ENCODE assay signal across 17 cellular contexts in genomic region chr6:159041181-159041580, GRCh38. TPM values are rescaled to one million over a fixed set of nuclear protein-coding genes. Genes with fewer than 3 reads are reported as not detected.
DNase-seq lines count a peak whose midpoint lies in the region; ATAC-seq and TF ChIP-seq lines count a peak whose summit lies in the region.
"Had no signal": no experiment of that assay in that cellular context is flagged by ENCODE, and none has a peak within 500 bp of the region (broad histone marks: within the 10 kb centered on the region; RNA-seq: fewer than 3 reads in every experiment).

No MANE protein-coding gene starts in this region.

- H3K9me3 ChIP-seq in OCI-LY3 (ENCODE audit: insufficient read depth, low read length) = no peaks in the 10 kb centered on the region
- no peaks in the 10 kb centered on the region for H3K9me3 ChIP-seq in spleen
- no peaks in the 10 kb centered on the region for H3K9me3 ChIP-seq in sigmoid colon
- H3K9me3 ChIP-seq: body of pancreas, esophagus squamous epithelium, ovary had no signal

- H2AFZ ChIP-seq in OCI-LY3 (ENCODE audit: low read depth, low read length) = no peak overlapping the region

- H3K4me3 Mint-ChIP-seq in activated CD8-positive, alpha-beta memory T cell treated with anti-CD3 and anti-CD28 coated beads, Interleukin-2, amount 10 ng/mL, durations not matched to agents 7 days and 5 days = peak overlapping the region; percentile 95
- H3K4me3 Mint-ChIP-seq in central memory CD8-positive, alpha-beta T cell = peak overlapping the region; percentile 97
- H3K4me3 Mint-ChIP-seq in MCF 10A (ENCODE audit: unreplicated experiment) (no peak overlapping the region), osteocyte (ENCODE audit: unreplicated experiment) (no peak overlapping the region)

- H3K4me2 ChIP-seq in OCI-LY3 (ENCODE audit: low read length) = peak overlapping the region; percentile 94

- H3K27me3 Mint-ChIP-seq in activated CD8-positive, alpha-beta memory T cell treated with anti-CD3 and anti-CD28 coated beads, Interleukin-2, amount 10 ng/mL, durations not matched to agents 7 days and 5 days = no peaks in the 10 kb centered on the region
- H3K27me3 Mint-ChIP-seq in central memory CD8-positive, alpha-beta T cell = no peaks in the 10 kb centered on the region
- H3K27me3 Mint-ChIP-seq in MCF 10A (ENCODE audit: insufficient read depth, unreplicated experiment) = peaks cover 16% of the 10 kb centered on the region
- peaks cover 32% of the 10 kb centered on the region for H3K27me3 Mint-ChIP-seq in osteocyte (ENCODE audit: unreplicated experiment)

- 0 out of 2 replicates have a peak, but pooled peaks cover 3% of the 10 kb centered on the region for H4K20me1 ChIP-seq in OCI-LY3 (ENCODE audit: insufficient read depth, low read length)

- H3K36me3 Mint-ChIP-seq in activated CD8-positive, alpha-beta memory T cell treated with anti-CD3 and anti-CD28 coated beads, Interleukin-2, amount 10 ng/mL, durations not matched to agents 7 days and 5 days = peaks cover 79% of the 10 kb centered on the region
- H3K36me3 Mint-ChIP-seq in central memory CD8-positive, alpha-beta T cell (ENCODE audit: insufficient read depth) = peaks cover 93% of the 10 kb centered on the region
- H3K36me3 Mint-ChIP-seq in MCF 10A (ENCODE audit: insufficient read depth, unreplicated experiment) (no peaks in the 10 kb centered on the region), osteocyte (ENCODE audit: unreplicated experiment) (no peaks in the 10 kb centered on the region)

- H3K36me3 ChIP-seq in OCI-LY3 (replicated peaks; ENCODE audit: low read depth, low read length) (peaks cover 62% of the 10 kb centered on the region), spleen (peaks cover 2 to 67% (median 48%) of the 10 kb centered on the region in 6 donors), sigmoid colon (peaks cover 0 to 4% (median 0%) of the 10 kb centered on the region in 4 donors)
- H3K36me3 ChIP-seq: ovary had no signal

- H3K4me3 ChIP-seq in OCI-LY3 (ENCODE audit: low read length) (peak overlapping the region; percentile 90), spleen (peak overlapping the region in 4 of 8 donors; percentile 45 to 79 (median 54)), sigmoid colon (no peak overlapping the region)
- H3K4me3 ChIP-seq: body of pancreas, ovary had no signal

- H3K27ac ChIP-seq in OCI-LY3 (ENCODE audit: low read length) = peak overlapping the region; percentile 100
- H3K27ac ChIP-seq in spleen = peak overlapping the region in 7 of 8 donors; percentile 75 to 94 (median 92)
- H3K27ac ChIP-seq in sigmoid colon = no peak overlapping the region
- H3K27ac ChIP-seq: body of pancreas, ovary, VCaP had no signal

- H3K27me3 ChIP-seq in OCI-LY3 (ENCODE audit: low read depth, low read length) (no peaks in the 10 kb centered on the region), spleen (replicated peaks in 1 of 7) (no peaks in the 10 kb centered on the region), sigmoid colon (peaks cover 0 to 6% (median 0%) of the 10 kb centered on the region in 3 donors)
- H3K27me3 ChIP-seq: body of pancreas, esophagus squamous epithelium, ovary had no signal

- no TSS peak for BruUV-seq in MCF 10A (replicated peaks; lab: Mats Ljungman, UMichigan)

- POLR2A ChIA-PET in MCF 10A (lab: Yijun Ruan, JAX) = interaction anchor here (2.1 kb wide), 1 partner anchor 93 kb away, joined by 7 read pairs; no protein-coding TSS in a partner anchor

- no peaks in the 10 kb centered on the region for H3K9me3 Mint-ChIP-seq in activated CD8-positive, alpha-beta memory T cell treated with anti-CD3 and anti-CD28 coated beads, Interleukin-2, amount 10 ng/mL, durations not matched to agents 7 days and 5 days (ENCODE audit: low read depth)
- no peaks in the 10 kb centered on the region for H3K9me3 Mint-ChIP-seq in central memory CD8-positive, alpha-beta T cell
- no peaks in the 10 kb centered on the region for H3K9me3 Mint-ChIP-seq in MCF 10A (ENCODE audit: unreplicated experiment)
- no peaks in the 10 kb centered on the region for H3K9me3 Mint-ChIP-seq in osteocyte (ENCODE audit: unreplicated experiment)

- peak overlapping the region; percentile 91 for H3K9ac ChIP-seq in OCI-LY3 (ENCODE audit: low read length)

- TF ChIP-seq EP300 in sigmoid colon (IDR thresholded peaks at IDR 0.05) = no peak

- TF ChIP-seq POLR2A in spleen (IDR thresholded peaks at IDR 0.05) = no peak
- TF ChIP-seq POLR2A in sigmoid colon (IDR thresholded peaks at IDR 0.05) = no peak

- CTCF ChIA-PET in activated CD8-positive, alpha-beta memory T cell treated with anti-CD3 and anti-CD28 coated beads, Interleukin-2, amount 10 ng/mL, durations not matched to agents 7 days and 5 days (lab: Charles Lee) = interaction anchor here (1.0 to 8.8 kb wide), 14 partner anchors 11 to 392 kb away, joined by 3 to 198 read pairs (median 11); partner anchors contain the start of gene SYTL3
- CTCF ChIA-PET in MCF 10A (lab: Yijun Ruan, JAX) = interaction anchor here (0.8 to 10.0 kb wide), 16 partner anchors 9 to 614 kb away, joined by 3 to 128 read pairs (median 6); no protein-coding TSS in a partner anchor

- TF ChIP-seq CTCF in OCI-LY3 (IDR thresholded peaks at IDR 0.05; ENCODE audit: low read depth, low read length) (no peak), spleen (IDR thresholded peaks at IDR 0.05 in 8 of 11, conservative IDR thresholded peaks at IDR 0.05 in 3 of 11) (no peak), MCF 10A (IDR thresholded peaks at IDR 0.05; ENCODE audit: unreplicated experiment) (no peak), osteocyte (IDR thresholded peaks at IDR 0.05) (no peak), sigmoid colon (IDR thresholded peaks at IDR 0.05) (no peak)

- peaks cover 78% of the 10 kb centered on the region for H3K4me1 ChIP-seq in OCI-LY3 (ENCODE audit: low read length)
- H3K4me1 ChIP-seq in spleen = peaks cover 45 to 98% (median 77%) of the 10 kb centered on the region in 6 donors
- peaks cover 0 to 10% (median 0%) of the 10 kb centered on the region in 4 donors for H3K4me1 ChIP-seq in sigmoid colon

- WGBS in spleen, 5 donors = 83 to 97% (median 88%) methylated on average over 7 of the region's 7 CpGs
- 89 to 90% methylated on average over 7 of the region's 7 CpGs for WGBS in sigmoid colon, 2 donors

- H3K79me2 ChIP-seq in OCI-LY3 (ENCODE audit: low read length) = peaks cover 63% of the 10 kb centered on the region

- peak overlapping the region; percentile 97 for H3K27ac Mint-ChIP-seq in activated CD8-positive, alpha-beta memory T cell treated with anti-CD3 and anti-CD28 coated beads, Interleukin-2, amount 10 ng/mL, durations not matched to agents 7 days and 5 days
- peak overlapping the region; percentile 93 for H3K27ac Mint-ChIP-seq in central memory CD8-positive, alpha-beta T cell (ENCODE audit: low read depth)
- H3K27ac Mint-ChIP-seq in MCF 10A (ENCODE audit: low read depth, unreplicated experiment) (no peak overlapping the region), osteocyte (ENCODE audit: unreplicated experiment) (no peak overlapping the region)

- intact Hi-C loops in spleen (cut with DNase I; ENCODE audit: low total_unique reads) = loop anchor here (5.0 kb wide), 1 partner anchor 61 kb away; no protein-coding TSS in a partner anchor
- intact Hi-C loops in MCF 10A (cut with micrococcal nuclease) = no loop called here
- intact Hi-C loops in sigmoid colon (cut with DNase I) = no loop called here

- DNase-seq in activated CD8-positive, alpha-beta memory T cell treated with anti-CD3 and anti-CD28 coated beads, Interleukin-2, amount 10 ng/mL, durations not matched to agents 7 days and 5 days = no peak
- DNase-seq in activated CD8-positive, alpha-beta memory T cell treated with anti-CD3 and anti-CD28 coated beads for 24 hours = no peak
- DNase-seq in central memory CD8-positive, alpha-beta T cell (ENCODE audit: low spot score in 2 of 2) = no peak
- DNase-seq in spleen (no peak), MCF 10A (ENCODE audit: unreplicated experiment) (no peak), osteocyte (ENCODE audit: extremely low spot score, unreplicated experiment) (no peak), sigmoid colon (no peak)
- DNase-seq: body of pancreas, Calu3, esophagus squamous epithelium, midbrain, MV-4-11, NCI-H526, ovary had no signal

- no peak for ATAC-seq in activated CD8-positive, alpha-beta memory T cell treated with anti-CD3 and anti-CD28 coated beads, Interleukin-2, amount 10 ng/mL, durations not matched to agents 7 days and 5 days
- no peak for ATAC-seq in central memory CD8-positive, alpha-beta T cell (replicated peaks; ENCODE audit: extremely low read depth, poor library complexity, severe bottlenecking)
- ATAC-seq: body of pancreas had no signal

- H3K4me1 Mint-ChIP-seq in activated CD8-positive, alpha-beta memory T cell treated with anti-CD3 and anti-CD28 coated beads, Interleukin-2, amount 10 ng/mL, durations not matched to agents 7 days and 5 days = peaks cover 65% of the 10 kb centered on the region
- H3K4me1 Mint-ChIP-seq in central memory CD8-positive, alpha-beta T cell = peaks cover 60% of the 10 kb centered on the region
- H3K4me1 Mint-ChIP-seq in MCF 10A (ENCODE audit: insufficient read depth, unreplicated experiment) = peaks cover 21% of the 10 kb centered on the region
- peaks cover 6% of the 10 kb centered on the region for H3K4me1 Mint-ChIP-seq in osteocyte (ENCODE audit: unreplicated experiment)

RNA-seq across cellular contexts. Expression of gene TAGAP, which starts 3.6 kb away (rescaled TPM):
- 10 to 100 TPM; 44.8 to 53.0 TPM for total RNA-seq in activated CD8-positive, alpha-beta memory T cell treated with anti-CD3 and anti-CD28 coated beads, Interleukin-2, amount 10 ng/mL, durations not matched to agents 7 days and 5 days
- total RNA-seq in spleen (10 to 100 TPM; 39.6 to 63.9 (median 49.2) TPM), MCF 10A (2022) (not detected in 2 replicates), osteocyte (not detected in 2 replicates), sigmoid colon (1 to 10 TPM; 1.2 to 1.8 (median 1.5) TPM)
- polyA plus RNA-seq in spleen (10 to 100 TPM; 13.6 to 21.9 (median 15.7) TPM), sigmoid colon (10 to 100 TPM in 1 of 3 donors, 1 to 10 TPM in 2; 1.2 to 13.6 (median 1.8) TPM)
- total RNA-seq: A673 had no signal

RNA-seq across cellular contexts. Expression of gene RSPH3, which starts 41.2 kb away (rescaled TPM):
- total RNA-seq in activated CD8-positive, alpha-beta memory T cell treated with anti-CD3 and anti-CD28 coated beads, Interleukin-2, amount 10 ng/mL, durations not matched to agents 7 days and 5 days = 1 to 10 TPM; 2.1 TPM
- total RNA-seq in spleen (1 to 10 TPM; 4.3 to 7.3 (median 6.0) TPM), MCF 10A (2022) (13.1 and 14.5 TPM in 2 replicates), osteocyte (7.1 and 9.6 TPM in 2 replicates), sigmoid colon (10 to 100 TPM in 2 of 4 donors, 1 to 10 TPM in 2; 8.1 to 13.6 (median 9.6) TPM)
- polyA plus RNA-seq in spleen (1 to 10 TPM in 1 of 3 donors, under 1 TPM in 2; 0.91 to 2.0 (median 0.93) TPM), sigmoid colon (1 to 10 TPM; 6.0 to 7.2 (median 6.2) TPM)

Comparison
In these comparisons a context has a peak if more than half of its experiments do, and no peak if none do; other contexts are left out.
1. H3K27ac Mint-ChIP-seq: peak in activated CD8-positive, alpha-beta memory T cell treated with anti-CD3 and anti-CD28 coated beads, Interleukin-2, amount 10 ng/mL, durations not matched to agents 7 days and 5 days (single experiment) and central memory CD8-positive, alpha-beta T cell (single experiment); none in MCF 10A (single experiment) and osteocyte (single experiment).
2. H3K4me3 Mint-ChIP-seq: peak in activated CD8-positive, alpha-beta memory T cell treated with anti-CD3 and anti-CD28 coated beads, Interleukin-2, amount 10 ng/mL, durations not matched to agents 7 days and 5 days (single experiment) and central memory CD8-positive, alpha-beta T cell (single experiment); none in MCF 10A (single experiment) and osteocyte (single experiment).
3. H3K27ac ChIP-seq: peak in OCI-LY3 (single experiment) and spleen (7 of 8); none in sigmoid colon (0 of 4).
4. RNA of gene TAGAP, which starts 3.6 kb away (total RNA-seq): 44.8 to 53.0 TPM in activated CD8-positive, alpha-beta memory T cell treated with anti-CD3 and anti-CD28 coated beads, Interleukin-2, amount 10 ng/mL, durations not matched to agents 7 days and 5 days and 39.6 to 63.9 TPM in spleen; 1.2 to 1.8 TPM in sigmoid colon, not detected in MCF 10A and not detected in osteocyte; every median in the first group is over 10 times any median in the second.